16 cellular contexts compared by ENCODE assay signal in genomic region chr2:171602352-171602751, GRCh38.
"Had no signal": no experiment of that assay in that cellular context is flagged by ENCODE, and none has a peak within 500 bp of the region (broad histone marks: within the 10 kb centered on the region; RNA-seq: fewer than 3 reads in every experiment).

No MANE protein-coding gene starts in this region.

- H3K4me2 ChIP-seq: smooth muscle cell had no signal

- H3K36me3 ChIP-seq: colonic mucosa, gastrocnemius medialis, pancreas had no signal

- H3K4me3 ChIP-seq: colonic mucosa, gastrocnemius medialis, pancreas, smooth muscle cell had no signal

- H3K4me1 ChIP-seq: colonic mucosa, gastrocnemius medialis, pancreas had no signal

- H3K27me3 ChIP-seq: colonic mucosa, gastrocnemius medialis, pancreas had no signal

- H3K27ac ChIP-seq: colonic mucosa, gastrocnemius medialis, pancreas had no signal

- ATAC-seq: gastrocnemius medialis, left lobe of liver, natural killer cell, pancreas, right cardiac atrium had no signal

- DNase-seq: colonic mucosa; dermis blood vessel endothelial cell; erythroblast; gastrocnemius medialis; glutamatergic neuron; islet precursor cell; mammary epithelial cell; natural killer cell; nucleus accumbens; pancreas; right cardiac atrium; stimulated activated CD4-positive, alpha-beta T cell treated with anti-CD3 and anti-CD28 coated beads, Interleukin-2, amount 100 ng/mL, for 48 hours; stimulated activated naive CD4-positive, alpha-beta T cell treated with Interleukin-2 at 50 U/mL for 16 hours; trophoblast cell had no signal
